Comparison of ENCODE assay signal across 10 cellular contexts in the genomic region with DNA sequence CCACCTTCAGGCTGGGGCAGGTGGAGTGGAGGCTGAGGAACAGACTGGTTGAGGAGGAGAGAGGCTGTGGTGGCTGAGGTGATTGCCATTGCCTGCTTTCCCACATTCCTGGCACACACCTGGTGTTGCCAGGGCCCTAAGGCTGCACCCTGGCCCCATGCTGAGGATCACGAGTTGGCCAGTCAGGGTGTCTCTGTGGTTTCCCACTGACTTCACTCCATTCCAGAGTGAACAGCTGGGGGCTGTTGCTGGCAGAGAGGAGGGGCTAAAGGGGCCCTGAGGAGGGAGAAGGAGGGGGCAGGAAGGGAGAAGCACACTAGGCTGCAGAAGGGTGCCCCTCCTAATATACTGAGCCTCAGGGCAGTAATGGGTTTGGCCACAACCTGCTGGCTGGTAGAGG. TPM values are rescaled to one million over a fixed set of nuclear protein-coding genes. Genes with fewer than 3 reads are reported as not detected.
DNase-seq lines count a peak whose midpoint lies in the region; ATAC-seq and TF ChIP-seq lines count a peak whose summit lies in the region.
"Had no signal": no experiment of that assay in that cellular context is flagged by ENCODE, and none has a peak within 500 bp of the region (broad histone marks: within the 10 kb centered on the region; RNA-seq: fewer than 3 reads in every experiment).

No MANE protein-coding gene starts in this region.

- H3K4me3 Mint-ChIP-seq in CD14-positive monocyte: peak overlapping the region in 1 of 2 donors; percentile 87

- H3K36me3 Mint-ChIP-seq in CD14-positive monocyte: peaks cover 16 to 25% of the 10 kb centered on the region in 2 donors

- DNase-seq in ACHN (peak; percentile 33), H4 (ENCODE audit: low spot score) (peak; percentile 70), myocyte (ENCODE audit: low read depth) (peak; percentile 91), DMS114 treated with DMSO at 0.1 percent for 48 hours (lab: John Stamatoyannopoulos, UW; ENCODE audit: unreplicated experiment) (no peak), NCI-H748 (lab: John Stamatoyannopoulos, UW; ENCODE audit: unreplicated experiment) (no peak), CD14-positive monocyte (ENCODE audit: low spot score) (no peak)
- DNase-seq: activated CD4-positive, alpha-beta T cell treated with anti-CD3 and anti-CD28 coated beads, Interleukin-2, amount 50 U/mL, for 48 hours; NCI-H1105 had no signal

- no peak for ATAC-seq in HG03565 (IDR thresholded peaks at IDR 0.05; ENCODE audit: unreplicated experiment)

- H3K4me1 Mint-ChIP-seq in CD14-positive monocyte: peaks cover 39% of the 10 kb centered on the region

- peak overlapping the region; percentile 51 for H3K27ac ChIP-seq in angular gyrus (ENCODE audit: low read depth, low read length)

- H3K27me3 Mint-ChIP-seq in CD14-positive monocyte (ENCODE audit: low read depth in 3 of 3): peaks cover 14 to 22% (median 18%) of the 10 kb centered on the region in 3 donors

- peaks cover 0 to 3% (median 0%) of the 10 kb centered on the region in 7 donors for H3K9me3 Mint-ChIP-seq in CD14-positive monocyte

- H3K27ac Mint-ChIP-seq in CD14-positive monocyte: peak overlapping the region in 3 of 7 donors; percentile 24 to 83 (median 78)

- in situ Hi-C loops in ACHN (cut with HindIII; ENCODE audit: low pct_ligation_motif_present, low pct_unique_long_range_greater_than_20kb, low sequenced_read_pairs): no loop called here

- TF ChIP-seq CTCF in CD14-positive monocyte (IDR thresholded peaks at IDR 0.05): no peak

- intact Hi-C loops in CD14-positive monocyte (cut with micrococcal nuclease): no loop called here

RNA-seq across cellular contexts. Expression of a gene that starts 1.8 kb away (rescaled TPM):
- 3.5 and 3.8 TPM in 2 replicates for total RNA-seq in H4 (2014; rRNA removed; shearing (Covaris generic))
- 11.6 and 12.9 TPM in 2 replicates for total RNA-seq in myocyte
- polyA plus RNA-seq in myocyte (2012): 5.4 TPM
- polyA plus RNA-seq in CD14-positive monocyte: 1 to 10 TPM; 1.3 to 3.5 TPM

RNA-seq across cellular contexts. Expression of a gene that starts 25.6 kb away (rescaled TPM):
- not detected in 2 replicates for total RNA-seq in H4 (2014; rRNA removed; shearing (Covaris generic))
- 23.5 and 34.5 TPM in 2 replicates for total RNA-seq in myocyte
- 1.6 TPM for polyA plus RNA-seq in myocyte (2012)
- polyA plus RNA-seq in CD14-positive monocyte: not detected

Comparison
In these comparisons a context has a peak if more than half of its experiments do, and no peak if none do; other contexts are left out.
1. DNase-seq: peak in ACHN (single experiment), H4 (single experiment) and myocyte (single experiment); none in DMS114 treated with DMSO at 0.1 percent for 48 hours (single experiment), NCI-H748 (single experiment) and CD14-positive monocyte (single experiment).
2. RNA of a gene that starts 25.6 kb away (total RNA-seq): 23.5 to 34.5 TPM in myocyte; not detected in H4; every median in the first group is over 10 times any median in the second.